35 cellular contexts compared by ENCODE assay signal in genomic region chr5:30498972-30499371, GRCh38.
"Had no signal": no experiment of that assay in that cellular context is flagged by ENCODE, and none has a peak within 500 bp of the region (broad histone marks: within the 10 kb centered on the region; RNA-seq: fewer than 3 reads in every experiment).

No MANE protein-coding gene starts in this region.

- DNase-seq: activated CD4-positive, alpha-beta memory T cell treated with anti-CD3 and anti-CD28 coated beads for 36 hours; activated CD4-positive, alpha-beta T cell treated with anti-CD3 and anti-CD28 coated beads for 1 hour; activated CD4-positive, alpha-beta T cell treated with anti-CD3 and anti-CD28 coated beads for 36 hours; activated CD4-positive, alpha-beta T cell treated with anti-CD3 and anti-CD28 coated beads for 48 hours; activated CD4-positive, alpha-beta T cell treated with anti-CD3 and anti-CD28 coated beads, Interleukin-2, amount 10 ng/mL, durations not matched to agents 7 days and 5 days; activated CD4-positive, CD25-positive, alpha-beta regulatory T cell; activated CD8-positive, alpha-beta memory T cell treated with anti-CD3 and anti-CD28 coated beads, Interleukin-2, amount 50 U/mL, for 4 hours; activated CD8-positive, alpha-beta T cell treated with anti-CD3 and anti-CD28 coated beads for 36 hours; activated effector memory CD4-positive, alpha-beta T cell treated with anti-CD3 and anti-CD28 coated beads, Interleukin-2, amount 50 U/mL, for 16 hours; activated gamma-delta T cell treated with Interleukin-2 at 50 U/mL for 16 hours; activated naive CD4-positive, alpha-beta T cell; activated naive CD4-positive, alpha-beta T cell treated with anti-CD3 and anti-CD28 coated beads for 36 hours; activated naive CD4-positive, alpha-beta T cell treated with anti-CD3 and anti-CD28 coated beads, Interleukin-2, amount 50 U/mL, for 16 hours; activated naive CD8-positive, alpha-beta T cell treated with anti-CD3 and anti-CD28 coated beads for 36 hours; activated T-cell treated with anti-CD3 and anti-CD28 coated beads for 4 hours; activated T-cell treated with anti-CD3 and anti-CD28 coated beads, Interleukin-2, amount 50 U/mL, for 1 hour; activated T-cell treated with anti-CD3 and anti-CD28 coated beads, Interleukin-2, amount 50 U/mL, for 4 hours; activated T-cell treated with anti-CD3 and anti-CD28 coated beads, Interleukin-2, amount 50 U/mL, for 72 hours; adrenal gland; amniotic stem cell; aorta; body of pancreas; brain microvascular endothelial cell; central memory CD4-positive, alpha-beta T cell; T-helper 1 cell; T-helper 2 cell; T-helper 9 cell; WERI-Rb-1 had no signal

- ATAC-seq: activated CD4-positive, alpha-beta T cell treated with anti-CD3 and anti-CD28 coated beads for 36 hours; activated CD4-positive, CD25-positive, alpha-beta regulatory T cell treated with anti-CD3 and anti-CD28 coated beads, Interleukin-2, amount 50 U/mL, for 24 hours; activated CD8-positive, alpha-beta T cell treated with anti-CD3 and anti-CD28 coated beads for 36 hours; activated naive CD4-positive, alpha-beta T cell treated with anti-CD3 and anti-CD28 coated beads, Interleukin-2, amount 50 U/mL, for 72 hours; activated T-cell treated with anti-CD3 and anti-CD28 coated beads, Interleukin-2, amount 50 U/mL, for 4 hours; activated T-cell treated with anti-CD3 and anti-CD28 coated beads, Interleukin-2, amount 50 U/mL, for 72 hours; activated T-helper 17 cell treated with anti-CD3 and anti-CD28 coated beads, Interleukin-2, amount 50 U/mL, for 72 hours; body of pancreas; WTC11 had no signal

- H3K27ac ChIP-seq: adrenal gland, body of pancreas, brain microvascular endothelial cell, breast epithelium, WERI-Rb-1 had no signal

- FAIRE-seq: astrocyte, TTC549 had no signal

- H3K9me3 ChIP-seq: adrenal gland, body of pancreas, breast epithelium had no signal

- H3K27me3 ChIP-seq: adrenal gland, body of pancreas, brain microvascular endothelial cell, breast epithelium had no signal

- H3K4me1 ChIP-seq: adrenal gland, body of pancreas, breast epithelium had no signal

- H3K4me3 ChIP-seq: adrenal gland, body of pancreas, breast epithelium had no signal

- H3K36me3 ChIP-seq: adrenal gland, brain microvascular endothelial cell, breast epithelium, WERI-Rb-1 had no signal
